14 cellular contexts compared by ENCODE assay signal in genomic region chr15:59309405-59309804, GRCh38.
DNase-seq lines count a peak whose midpoint lies in the region; ATAC-seq and TF ChIP-seq lines count a peak whose summit lies in the region.
"Had no signal": no experiment of that assay in that cellular context is flagged by ENCODE, and none has a peak within 500 bp of the region (broad histone marks: within the 10 kb centered on the region; RNA-seq: fewer than 3 reads in every experiment).

No MANE protein-coding gene starts in this region.

- no peak for TF ChIP-seq CTCF in heart left ventricle (IDR thresholded peaks at IDR 0.05)
- no peak for TF ChIP-seq CTCF in RWPE2 (IDR thresholded peaks at IDR 0.05; ENCODE audit: poor library complexity, severe bottlenecking)

- peak overlapping the region; percentile 65 for H3K27ac Mint-ChIP-seq in stimulated activated effector memory CD8-positive, alpha-beta T cell treated with anti-CD3 and anti-CD28 coated beads, Interleukin-12 subunit alpha, Interleukin-12 subunit beta, amount 100 ng/mL, for 72 hours
- peak overlapping the region in 2 of 6 donors; percentile 13 to 67 for H3K27ac Mint-ChIP-seq in immature natural killer cell
- H3K27ac Mint-ChIP-seq: CD4-positive, alpha-beta T cell; HFFc6 had no signal

- TF ChIP-seq POLR2A in heart left ventricle (IDR thresholded peaks at IDR 0.05), result no peak

- 68 to 79% (median 73%) methylated on average over 5 of the region's 5 CpGs for WGBS in heart left ventricle, 4 donors

- H3K9me3 ChIP-seq in heart left ventricle (no peaks in the 10 kb centered on the region), RWPE2 (ENCODE audit: severe bottlenecking) (no peaks in the 10 kb centered on the region)

- no peaks in the 10 kb centered on the region for H3K36me3 Mint-ChIP-seq in stimulated activated effector memory CD8-positive, alpha-beta T cell treated with anti-CD3 and anti-CD28 coated beads, Interleukin-12 subunit alpha, Interleukin-12 subunit beta, amount 100 ng/mL, for 72 hours
- peaks cover 0 to 3% (median 0%) of the 10 kb centered on the region in 3 donors for H3K36me3 Mint-ChIP-seq in immature natural killer cell

- H3K9me3 Mint-ChIP-seq in stimulated activated effector memory CD8-positive, alpha-beta T cell treated with anti-CD3 and anti-CD28 coated beads, Interleukin-12 subunit alpha, Interleukin-12 subunit beta, amount 100 ng/mL, for 72 hours, result no peaks in the 10 kb centered on the region
- H3K9me3 Mint-ChIP-seq in immature natural killer cell, result no peaks in the 10 kb centered on the region
- H3K9me3 Mint-ChIP-seq: CD4-positive, alpha-beta T cell; HFFc6 had no signal

- ATAC-seq in Right ventricle myocardium inferior (no peak), heart left ventricle (no peak), RWPE2 (ENCODE audit: low read depth) (no peak)
- ATAC-seq in stimulated activated effector memory CD8-positive, alpha-beta T cell treated with anti-CD3 and anti-CD28 coated beads, Interleukin-12 subunit alpha, Interleukin-12 subunit beta, amount 100 ng/mL, for 72 hours, result no peak

- H3K4me3 Mint-ChIP-seq in stimulated activated effector memory CD8-positive, alpha-beta T cell treated with anti-CD3 and anti-CD28 coated beads, Interleukin-12 subunit alpha, Interleukin-12 subunit beta, amount 100 ng/mL, for 72 hours, result no peak overlapping the region
- H3K4me3 Mint-ChIP-seq in immature natural killer cell, result no peak overlapping the region
- H3K4me3 Mint-ChIP-seq: CD4-positive, alpha-beta T cell; HFFc6 had no signal

- no peaks in the 10 kb centered on the region for H3K36me3 ChIP-seq in heart left ventricle
- peaks cover 6% of the 10 kb centered on the region; the same call in 1 of the 2 replicates for H3K36me3 ChIP-seq in RWPE2 (ENCODE audit: low read depth)

- intact Hi-C loops in Right ventricle myocardium inferior (cut with DNase I) (no loop called here), heart left ventricle (cut with DNase I) (no loop called here)

- H3K4me3 ChIP-seq in heart left ventricle (no peak overlapping the region), RWPE2 (ENCODE audit: severe bottlenecking) (no peak overlapping the region)

- peaks cover 7% of the 10 kb centered on the region for H3K4me1 Mint-ChIP-seq in stimulated activated effector memory CD8-positive, alpha-beta T cell treated with anti-CD3 and anti-CD28 coated beads, Interleukin-12 subunit alpha, Interleukin-12 subunit beta, amount 100 ng/mL, for 72 hours
- peaks cover 8 to 19% of the 10 kb centered on the region in 2 donors for H3K4me1 Mint-ChIP-seq in immature natural killer cell

- H3K4me1 ChIP-seq in heart left ventricle (peaks cover 0 to 59% (median 21%) of the 10 kb centered on the region in 12 donors), RWPE2 (ENCODE audit: insufficient read depth, poor library complexity, severe bottlenecking) (peaks cover 48% of the 10 kb centered on the region)

- H3K27ac ChIP-seq in heart left ventricle, result no peak overlapping the region
- H3K27ac ChIP-seq in RWPE2 (ENCODE audit: poor library complexity, severe bottlenecking), result peak overlapping the region; percentile 1
- H3K27ac ChIP-seq: 22Rv1 had no signal

- DNase-seq in Right ventricle myocardium inferior (ENCODE audit: missing footprints) (peak; percentile 58), heart left ventricle (no peak), RWPE2 (ENCODE audit: low spot score) (no peak), iPS-NIHi7 (ENCODE audit: extremely low spot score) (no peak), cerebellum (ENCODE audit: low spot score) (no peak), immature natural killer cell (no peak)
- no peak for DNase-seq in stimulated activated effector memory CD8-positive, alpha-beta T cell treated with anti-CD3 and anti-CD28 coated beads, Interleukin-12 subunit alpha, Interleukin-12 subunit beta, amount 100 ng/mL, for 72 hours (ENCODE audit: low spot score in 2 of 2)
- DNase-seq: ACHN; C1 segment of cervical spinal cord; CD4-positive, alpha-beta T cell; DMS79; HCEC 1CT; HFFc6 had no signal

- H3K27me3 Mint-ChIP-seq in immature natural killer cell (ENCODE audit: low read depth in 3 of 3), result peaks cover 3 to 6% (median 4%) of the 10 kb centered on the region in 3 donors
- H3K27me3 Mint-ChIP-seq: CD4-positive, alpha-beta T cell had no signal

- no peaks in the 10 kb centered on the region for H3K27me3 ChIP-seq in heart left ventricle
- no peaks in the 10 kb centered on the region for H3K27me3 ChIP-seq in RWPE2 (ENCODE audit: insufficient read depth, poor library complexity, severe bottlenecking)
